33 cellular contexts compared by ENCODE assay signal in the genomic region with DNA sequence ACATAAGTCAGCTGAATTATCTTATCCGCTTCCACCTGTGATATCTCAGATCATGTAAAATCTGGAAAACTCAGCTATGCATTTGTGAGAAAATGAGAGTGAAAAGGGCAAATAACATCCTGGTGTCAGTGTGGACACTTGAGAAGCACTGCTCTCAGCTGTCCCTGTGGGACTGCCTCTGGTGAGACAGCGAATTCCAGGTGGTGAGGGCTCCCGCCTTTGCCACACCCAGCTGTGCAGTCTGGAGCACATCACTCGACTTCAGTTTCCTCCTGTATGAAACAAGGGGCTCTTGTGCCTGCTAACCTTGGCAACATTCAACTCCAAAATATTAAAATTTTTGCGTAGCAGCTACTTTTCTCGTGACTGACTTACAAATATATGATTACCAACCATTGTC.
DNase-seq lines count a peak whose midpoint lies in the region; ATAC-seq and FAIRE-seq lines count a peak whose summit lies in the region.
"Had no signal": no experiment of that assay in that cellular context is flagged by ENCODE, and none has a peak within 500 bp of the region (broad histone marks: within the 10 kb centered on the region; RNA-seq: fewer than 3 reads in every experiment).

No MANE protein-coding gene starts in this region.

- H3K36me3 ChIP-seq in small intestine (ENCODE audit: control insufficient read depth in 2 of 2, insufficient read depth in 2 of 2, low read length in 2 of 2), result peaks cover 0 to 3% of the 10 kb centered on the region in 2 donors
- H3K36me3 ChIP-seq: BE2C, breast epithelium, vagina had no signal

- no peak for ATAC-seq in GM19351 (IDR thresholded peaks at IDR 0.05; ENCODE audit: unreplicated experiment)
- ATAC-seq: activated CD8-positive, alpha-beta memory T cell treated with anti-CD3 and anti-CD28 coated beads, Interleukin-2, amount 10 ng/mL, durations not matched to agents 7 days and 5 days; heart right ventricle; left cardiac atrium; natural killer cell; SK-N-SH treated with all-trans-retinoic acid at 6 μM for 48 hours had no signal

- H3K27me3 ChIP-seq in small intestine (ENCODE audit: control insufficient read depth in 2 of 2, insufficient read depth in 2 of 2, low read length in 2 of 2), result no peaks in the 10 kb centered on the region
- H3K27me3 ChIP-seq: BE2C, breast epithelium, heart right ventricle, testis, vagina had no signal

- 50 to 76% (median 57%) methylated on average over 6 of the region's 6 CpGs for WGBS in small intestine, 3 donors

- DNase-seq in NCI-H748 (lab: John Stamatoyannopoulos, UW; ENCODE audit: unreplicated experiment) (peak; percentile 69), NCI-H748 treated with DMSO at 0.1 percent for 48 hours (lab: John Stamatoyannopoulos, UW) (no peak), NCI-H2171 (lab: John Stamatoyannopoulos, UW) (peak; percentile 71), SK-N-DZ (ENCODE audit: low spot score) (peak; percentile 2), small intestine (peak; percentile 14), D341Med (ENCODE audit: low spot score) (no peak), NOMO-1 treated with dmso at 0.1 percent for 144 hours (lab: John Stamatoyannopoulos, UW; ENCODE audit: unreplicated experiment) (no peak)
- DNase-seq: activated CD4-positive, alpha-beta T cell treated with anti-CD3 and anti-CD28 coated beads, Interleukin-2, amount 10 ng/mL, durations not matched to agents 7 days and 5 days; activated CD8-positive, alpha-beta memory T cell treated with anti-CD3 and anti-CD28 coated beads, Interleukin-2, amount 10 ng/mL, durations not matched to agents 7 days and 5 days; activated naive CD4-positive, alpha-beta T cell treated with anti-CD3 and anti-CD28 coated beads, Interleukin-2, amount 10 ng/mL, durations not matched to agents 7 days and 5 days; amniotic stem cell; BE2C; Caco-2; effector memory CD4-positive, alpha-beta T cell; erythroblast; heart right ventricle; Kasumi-1; left cardiac atrium; natural killer cell; NCI-H1048; NCI-H2081; retina; RPMI8226; stimulated activated CD4-positive, alpha-beta T cell treated with anti-CD3 and anti-CD28 coated beads, Interleukin-4, amount 100 ng/mL, for 1 hour; stimulated activated naive CD4-positive, alpha-beta T cell; testis had no signal

- H3K9me3 ChIP-seq in small intestine (ENCODE audit: control insufficient read depth, low read depth), result no peaks in the 10 kb centered on the region
- H3K9me3 ChIP-seq: BE2C, breast epithelium, Caco-2, heart right ventricle, testis, vagina had no signal

- no peak for FAIRE-seq in small intestine (lab: Jason Lieb, UNC)
- FAIRE-seq: colon had no signal

- no peak overlapping the region for H3K4me3 ChIP-seq in small intestine (ENCODE audit: low read depth in 1 of 2, low read length in 2 of 2)
- H3K4me3 ChIP-seq: breast epithelium, heart right ventricle, testis, vagina had no signal

- no peaks in the 10 kb centered on the region for H3K4me1 ChIP-seq in small intestine (ENCODE audit: control insufficient read depth in 2 of 2, insufficient read depth in 1 of 2, low read depth in 1 of 2, low read length in 1 of 2)
- H3K4me1 ChIP-seq: BE2C, breast epithelium, Caco-2, testis, vagina had no signal

- no peak overlapping the region for H3K27ac ChIP-seq in small intestine (ENCODE audit: low read depth in 1 of 2, low read length in 1 of 2)
- H3K27ac ChIP-seq: breast epithelium, heart right ventricle, HL-60, testis, vagina, VCaP had no signal

Comparison
In these comparisons a context has a peak if more than half of its experiments do, and no peak if none do; other contexts are left out.
1. DNase-seq: peak in NCI-H748 (single experiment), NCI-H2171 (single experiment), SK-N-DZ (single experiment) and small intestine (single experiment); none in NCI-H748 treated with DMSO at 0.1 percent for 48 hours (single experiment), D341Med (single experiment) and NOMO-1 treated with dmso at 0.1 percent for 144 hours (single experiment).